7 cellular contexts compared by ENCODE assay signal in genomic region chr7:98733036-98733435, GRCh38.
DNase-seq lines count a peak whose midpoint lies in the region; ATAC-seq and TF ChIP-seq lines count a peak whose summit lies in the region.

No MANE protein-coding gene starts in this region.

- DNase-seq in GDM1 (lab: John Stamatoyannopoulos, UW) (peak; percentile 48), RWPE2 (ENCODE audit: low spot score) (no peak), cerebellar cortex (ENCODE audit: low spot score) (peak; percentile 15), retinal pigment epithelial cell (ENCODE audit: low read depth) (no peak)

- no peak overlapping the region for H3K27ac ChIP-seq in RWPE2 (ENCODE audit: poor library complexity, severe bottlenecking)

- no peaks in the 10 kb centered on the region for H3K4me1 ChIP-seq in RWPE2 (ENCODE audit: insufficient read depth, poor library complexity, severe bottlenecking)

- no peaks in the 10 kb centered on the region for H3K9me3 ChIP-seq in RWPE2 (ENCODE audit: severe bottlenecking)

- no peak overlapping the region for H3K4me3 ChIP-seq in RWPE2 (ENCODE audit: severe bottlenecking)
- no peak overlapping the region for H3K4me3 ChIP-seq in retinal pigment epithelial cell (ENCODE audit: low read length)

- H3K36me3 ChIP-seq in RWPE2 (ENCODE audit: low read depth): no peaks in the 10 kb centered on the region

- H3K27me3 ChIP-seq in RWPE2 (ENCODE audit: insufficient read depth, poor library complexity, severe bottlenecking): no peaks in the 10 kb centered on the region

- ATAC-seq in HG03342 (IDR thresholded peaks at IDR 0.05; ENCODE audit: unreplicated experiment): peak; percentile 63
- no peak for ATAC-seq in RWPE2 (ENCODE audit: low read depth)
- ATAC-seq in HG02642 (IDR thresholded peaks at IDR 0.05; ENCODE audit: poor library complexity, unreplicated experiment): no peak
- no peak for ATAC-seq in GM19351 (IDR thresholded peaks at IDR 0.05; ENCODE audit: unreplicated experiment)

- peak; percentile 31 for TF ChIP-seq CTCF in RWPE2 (IDR thresholded peaks at IDR 0.05; ENCODE audit: poor library complexity, severe bottlenecking)
- TF ChIP-seq CTCF in retinal pigment epithelial cell (conservative IDR thresholded peaks at IDR 0.05; ENCODE audit: low read depth, low read length): peak; percentile 63

Comparison
In these comparisons a context has a peak if more than half of its experiments do, and no peak if none do; other contexts are left out.
1. DNase-seq: peak in GDM1 (single experiment) and cerebellar cortex (single experiment); none in RWPE2 (single experiment) and retinal pigment epithelial cell (single experiment).